21 cellular contexts compared by ENCODE assay signal in genomic region chr15:69843927-69844326, GRCh38.
DNase-seq lines count a peak whose midpoint lies in the region; ATAC-seq, FAIRE-seq and TF ChIP-seq lines count a peak whose summit lies in the region.
"Had no signal": no experiment of that assay in that cellular context is flagged by ENCODE, and none has a peak within 500 bp of the region (broad histone marks: within the 10 kb centered on the region; RNA-seq: fewer than 3 reads in every experiment).

No MANE protein-coding gene starts in this region.

- H3K9me3 Mint-ChIP-seq in nephron progenitor cell: peaks cover 3% of the 10 kb centered on the region
- H3K9me3 Mint-ChIP-seq: CD8-positive, alpha-beta memory T cell had no signal

- H3K36me3 Mint-ChIP-seq in nephron progenitor cell (ENCODE audit: low read depth): no peaks in the 10 kb centered on the region
- H3K36me3 Mint-ChIP-seq: CD8-positive, alpha-beta memory T cell had no signal

- peak; percentile 74 to 94 (median 92) for ATAC-seq in heart right ventricle
- no peak for ATAC-seq in GM18511 (IDR thresholded peaks at IDR 0.05; ENCODE audit: unreplicated experiment)
- ATAC-seq: PC-3 had no signal

- DNase-seq in RPMI8226: peak; percentile 33
- peak; percentile 42 to 59 for DNase-seq in heart right ventricle
- no peak for DNase-seq in nephron progenitor cell
- no peak for DNase-seq in urothelium cell line (ENCODE audit: low spot score)
- no peak for DNase-seq in DMS 273 treated with DMSO at 0.1 percent for 48 hours (lab: John Stamatoyannopoulos, UW)
- DNase-seq in activated CD4-positive, alpha-beta T cell treated with anti-CD3 and anti-CD28 coated beads for 48 hours: no peak
- DNase-seq: CD8-positive, alpha-beta memory T cell; DMS153; DND-41; KBM-7; MV-4-11; NCI-H1105; NCI-H1436 treated with DMSO at 0.1 percent for 48 hours; NCI-H187 treated with DMSO at 0.1 percent for 48 hours; NCI-H524; NCI-H748 treated with DMSO at 0.1 percent for 48 hours; PC-3; SHP77 had no signal

- no peak overlapping the region for H3K4me3 Mint-ChIP-seq in nephron progenitor cell
- H3K4me3 Mint-ChIP-seq: CD8-positive, alpha-beta memory T cell had no signal

- H3K27me3 ChIP-seq in heart right ventricle: peaks cover 0 to 19% (median 8%) of the 10 kb centered on the region in 7 donors

- H3K27ac Mint-ChIP-seq in nephron progenitor cell: peak overlapping the region; percentile 48
- H3K27ac Mint-ChIP-seq: CD8-positive, alpha-beta memory T cell had no signal

- intact Hi-C loops in heart right ventricle (cut with DNase I): no loop called here

- H3K4me3 ChIP-seq in heart right ventricle: no peak overlapping the region

- TF ChIP-seq CTCF in heart right ventricle (IDR thresholded peaks at IDR 0.05) (no peak), nephron progenitor cell (IDR thresholded peaks at IDR 0.05) (no peak)

- H3K4me1 ChIP-seq in heart right ventricle: peaks cover 0 to 14% (median 0%) of the 10 kb centered on the region in 9 donors

- FAIRE-seq in urothelium cell line (lab: Jason Lieb, UNC): peak; percentile 32
- FAIRE-seq: H54 had no signal

- no peaks in the 10 kb centered on the region for H3K36me3 ChIP-seq in heart right ventricle

- peaks cover 24% of the 10 kb centered on the region for H3K27me3 Mint-ChIP-seq in nephron progenitor cell (ENCODE audit: low read depth, poor library complexity)

- peaks cover 29% of the 10 kb centered on the region for H3K4me1 Mint-ChIP-seq in nephron progenitor cell
- H3K4me1 Mint-ChIP-seq: CD8-positive, alpha-beta memory T cell had no signal

- no peaks in the 10 kb centered on the region for H3K9me3 ChIP-seq in heart right ventricle

- no peak overlapping the region for H3K27ac ChIP-seq in heart right ventricle
- H3K27ac ChIP-seq: C4-2B had no signal

- 48 to 62% methylated on average over 9 of the region's 9 CpGs for whole genome bisulfite sequencing in heart right ventricle, 2 donors

Comparison
In these comparisons a context has a peak if more than half of its experiments do, and no peak if none do; other contexts are left out.
1. DNase-seq: peak in RPMI8226 (single experiment) and heart right ventricle (2 of 2); none in nephron progenitor cell (single experiment), urothelium cell line (single experiment), DMS 273 treated with DMSO at 0.1 percent for 48 hours (single experiment) and activated CD4-positive, alpha-beta T cell treated with anti-CD3 and anti-CD28 coated beads for 48 hours (single experiment).